ENCODE assay signal across 9 cellular contexts in genomic region chr5:127867006-127867788, GRCh38.
DNase-seq lines count a peak whose midpoint lies in the region; ATAC-seq lines count a peak whose summit lies in the region.
"Had no signal": no experiment of that assay in that cellular context is flagged by ENCODE, and none has a peak within 500 bp of the region (broad histone marks: within the 10 kb centered on the region; RNA-seq: fewer than 3 reads in every experiment).

No MANE protein-coding gene starts in this region.

- H3K4me1 ChIP-seq in duodenal mucosa (ENCODE audit: control insufficient read depth in 1 of 2, insufficient read depth in 2 of 2, low read length in 2 of 2), result peaks cover 30 to 37% of the 10 kb centered on the region in 2 donors

- H3K27me3 ChIP-seq in duodenal mucosa (ENCODE audit: control insufficient read depth in 1 of 2, insufficient read depth in 2 of 2, low read length in 2 of 2), result no peaks in the 10 kb centered on the region

- peak overlapping the region; percentile 4 for H3K27ac ChIP-seq in duodenal mucosa (ENCODE audit: low read depth, low read length)

- DNase-seq in NCI-H1105 (lab: John Stamatoyannopoulos, UW) (no peak), ureter (ENCODE audit: low spot score) (no peak), NCI-H510A treated with DMSO at 0.1 percent for 48 hours (lab: John Stamatoyannopoulos, UW) (no peak), retina (no peak)
- DNase-seq: stimulated activated CD4-positive, alpha-beta T cell treated with anti-CD3 and anti-CD28 coated beads, Interleukin-1b, Interleukin-23, amount 100 ng/mL, for 48 hours had no signal

- H3K36me3 ChIP-seq in duodenal mucosa (ENCODE audit: control insufficient read depth in 1 of 2, insufficient read depth in 2 of 2, low read length in 2 of 2), result no peaks in the 10 kb centered on the region

- no peaks in the 10 kb centered on the region for H3K9me3 ChIP-seq in duodenal mucosa (ENCODE audit: control insufficient read depth in 1 of 2, low read length in 2 of 2)

- peak overlapping the region; percentile 46; the same call in 1 of the 2 replicates for H3K4me3 ChIP-seq in GM08714 (ENCODE audit: low read length)
- H3K4me3 ChIP-seq in duodenal mucosa (ENCODE audit: low read depth in 1 of 2, low read length in 2 of 2), result peak overlapping the region in 1 of 2 donors; percentile 17

- peak overlapping the region in 1 of 2 donors; percentile 15 for H3K9ac ChIP-seq in duodenal mucosa (ENCODE audit: low read depth in 1 of 2, low read length in 2 of 2)

- ATAC-seq in GM21390 (IDR thresholded peaks at IDR 0.05; ENCODE audit: unreplicated experiment), result peak; percentile 54
- ATAC-seq in HG03175 (IDR thresholded peaks at IDR 0.05; ENCODE audit: unreplicated experiment), result peak; percentile 65
